27 cellular contexts compared by ENCODE assay signal in the genomic region with DNA sequence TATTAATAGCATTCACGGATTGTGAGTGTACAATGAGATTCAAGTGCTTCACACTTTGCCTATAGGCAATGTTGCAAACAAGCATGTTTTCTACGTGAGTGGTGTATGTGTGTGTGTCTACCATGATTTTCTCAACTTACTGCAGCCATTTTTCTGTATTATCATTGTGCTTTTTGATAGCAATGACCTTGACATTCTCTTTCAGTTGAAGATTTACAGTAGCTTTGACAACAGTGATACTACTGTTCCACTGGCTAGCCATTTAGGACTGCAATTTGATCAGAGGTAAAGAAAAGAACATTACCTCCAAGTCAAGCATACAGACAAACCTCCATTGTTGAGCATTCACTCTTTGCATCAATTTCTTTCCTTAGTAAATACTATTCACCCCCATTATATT.
"Had no signal": no experiment of that assay in that cellular context is flagged by ENCODE, and none has a peak within 500 bp of the region (broad histone marks: within the 10 kb centered on the region; RNA-seq: fewer than 3 reads in every experiment).

No MANE protein-coding gene starts in this region.

- H3K36me3 Mint-ChIP-seq: immature natural killer cell; mesothelial cell of epicardium; naive thymus-derived CD4-positive, alpha-beta T cell; natural killer cell treated with Interleukin-12 subunit alpha and Interleukin-12 subunit beta and Interleukin-15 and Interleukin-18, amount 100 ng/mL, for 72 hours; stimulated activated effector memory CD8-positive, alpha-beta T cell treated with anti-CD3 and anti-CD28 coated beads, Interleukin-12 subunit alpha, Interleukin-12 subunit beta, amount 100 ng/mL, for 72 hours had no signal

- H3K9me3 Mint-ChIP-seq: natural killer cell treated with Interleukin-12 subunit alpha and Interleukin-12 subunit beta and Interleukin-15 and Interleukin-18, amount 100 ng/mL, for 72 hours; stimulated activated effector memory CD8-positive, alpha-beta T cell treated with anti-CD3 and anti-CD28 coated beads, Interleukin-12 subunit alpha, Interleukin-12 subunit beta, amount 100 ng/mL, for 72 hours had no signal

- H3K27ac ChIP-seq: left lung, lower lobe of right lung, pancreas, prostate gland, spleen, suprapubic skin, transverse colon, upper lobe of left lung, vagina had no signal

- ATAC-seq: left colon; left lung; lower lobe of right lung; naive thymus-derived CD4-positive, alpha-beta T cell; natural killer cell treated with Interleukin-12 subunit alpha and Interleukin-12 subunit beta and Interleukin-15 and Interleukin-18, amount 100 ng/mL, for 72 hours; pancreas; right cardiac atrium; stimulated activated effector memory CD8-positive, alpha-beta T cell treated with anti-CD3 and anti-CD28 coated beads, Interleukin-12 subunit alpha, Interleukin-12 subunit beta, amount 100 ng/mL, for 72 hours had no signal

- H3K4me3 Mint-ChIP-seq: immature natural killer cell; mesothelial cell of epicardium; naive thymus-derived CD4-positive, alpha-beta T cell; natural killer cell treated with Interleukin-12 subunit alpha and Interleukin-12 subunit beta and Interleukin-15 and Interleukin-18, amount 100 ng/mL, for 72 hours; stimulated activated effector memory CD8-positive, alpha-beta T cell treated with anti-CD3 and anti-CD28 coated beads, Interleukin-12 subunit alpha, Interleukin-12 subunit beta, amount 100 ng/mL, for 72 hours; stimulated activated naive CD8-positive, alpha-beta T cell treated with anti-CD3 and anti-CD28 coated beads, Interleukin-15, Interleukin-2, amounts not matched to agents 100 ng/mL and 50 ng/mL, for 24 hours had no signal

- H3K27me3 ChIP-seq: left lung, pancreas, sigmoid colon, spleen, suprapubic skin, transverse colon, upper lobe of left lung, vagina had no signal

- H3K27me3 Mint-ChIP-seq: stimulated activated naive CD8-positive, alpha-beta T cell treated with anti-CD3 and anti-CD28 coated beads, Interleukin-15, Interleukin-2, amounts not matched to agents 100 ng/mL and 50 ng/mL, for 24 hours had no signal

- H3K27ac Mint-ChIP-seq: immature natural killer cell; mesothelial cell of epicardium; natural killer cell treated with Interleukin-12 subunit alpha and Interleukin-12 subunit beta and Interleukin-15 and Interleukin-18, amount 100 ng/mL, for 72 hours; stimulated activated effector memory CD8-positive, alpha-beta T cell treated with anti-CD3 and anti-CD28 coated beads, Interleukin-12 subunit alpha, Interleukin-12 subunit beta, amount 100 ng/mL, for 72 hours; stimulated activated naive CD8-positive, alpha-beta T cell treated with anti-CD3 and anti-CD28 coated beads, Interleukin-15, Interleukin-2, amounts not matched to agents 100 ng/mL and 50 ng/mL, for 24 hours had no signal

- DNase-seq: hypothalamus; immature natural killer cell; kidney; left colon; left lung; lower lobe of right lung; mammary epithelial cell; mesendoderm; naive thymus-derived CD4-positive, alpha-beta T cell; pancreas; posterior cingulate gyrus; retina; right cardiac atrium; sigmoid colon; small intestine; spleen; stimulated activated CD4-positive, alpha-beta T cell treated with anti-CD3 and anti-CD28 coated beads, Interleukin-4, amount 100 ng/mL, for 24 hours; stimulated activated naive CD4-positive, alpha-beta T cell; transverse colon; upper lobe of left lung had no signal

- H3K36me3 ChIP-seq: left lung, lower lobe of right lung, pancreas, prostate gland, sigmoid colon, spleen, suprapubic skin, transverse colon, upper lobe of left lung, vagina had no signal

- H3K4me1 Mint-ChIP-seq: immature natural killer cell; naive thymus-derived CD4-positive, alpha-beta T cell; stimulated activated effector memory CD8-positive, alpha-beta T cell treated with anti-CD3 and anti-CD28 coated beads, Interleukin-12 subunit alpha, Interleukin-12 subunit beta, amount 100 ng/mL, for 72 hours had no signal

- H3K4me3 ChIP-seq: left lung, lower lobe of right lung, pancreas, prostate gland, sigmoid colon, spleen, suprapubic skin, transverse colon, upper lobe of left lung, vagina had no signal

- H3K4me1 ChIP-seq: lower lobe of right lung, pancreas, prostate gland, spleen, suprapubic skin, transverse colon, vagina had no signal

- H3K9me3 ChIP-seq: left lung, lower lobe of right lung, pancreas, prostate gland, sigmoid colon, spleen, suprapubic skin, transverse colon, upper lobe of left lung, vagina had no signal
